Comparison of ENCODE assay signal across 1 cellular context in the genomic region with DNA sequence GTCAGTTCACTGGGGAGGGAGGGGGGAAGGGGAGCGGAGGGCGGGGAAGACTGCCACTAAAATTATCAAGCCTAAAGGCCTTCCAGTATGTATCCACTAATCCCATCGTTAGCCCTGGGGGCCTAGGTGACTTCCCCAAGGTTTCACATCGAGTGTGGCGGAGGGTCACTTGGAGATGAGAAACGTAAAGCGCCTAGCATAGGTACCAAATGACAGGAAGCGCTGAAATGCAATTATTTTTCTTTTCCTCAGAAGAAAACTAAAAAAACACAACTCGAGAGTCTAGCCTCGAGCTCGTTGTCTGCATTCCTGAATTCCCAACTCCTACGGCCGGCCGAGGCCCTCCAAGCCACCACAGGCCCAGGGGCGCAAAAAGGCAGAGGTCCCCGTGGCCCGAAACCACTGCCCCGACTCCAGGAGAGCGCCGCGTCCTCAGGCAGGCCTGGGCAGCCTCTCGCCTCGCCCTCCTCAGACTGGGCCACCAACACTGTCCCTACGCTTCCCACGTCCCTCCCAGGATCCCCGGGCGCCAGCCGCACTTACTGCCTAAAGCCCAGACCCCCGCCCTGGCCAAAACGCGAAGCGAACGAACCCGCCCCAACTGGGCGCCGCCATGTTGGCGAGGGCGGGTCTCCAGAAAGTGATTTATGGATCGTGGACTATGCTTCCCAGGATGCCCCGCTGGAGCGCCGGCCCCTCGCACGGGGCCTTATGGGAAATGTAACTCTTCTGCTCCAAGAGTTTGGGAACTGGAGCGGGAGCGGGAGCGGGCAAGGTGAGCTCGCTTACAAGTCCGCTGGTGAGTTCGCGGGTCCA.
A peak's percentile ranks its signal among the peaks of the same experiment; 100 is the strongest.
TF ChIP-seq lines count a peak whose summit lies in the region.

Gene USP40, minus strand, starts transcription at position 642 of the 816 bp plus-strand sequence. CDS start 1,228 bp downstream, outside the sequence.

TF ChIP-seq in HepG2, 621 proteins besides CTCF, POLR2A, EP300 and RAD21 (continued from another document and continues in another):
- TF ChIP-seq ZNF121 (CRISPR knock-in tag; IDR thresholded peaks at IDR 0.05): peak; percentile 80
- peak; percentile 92 for TF ChIP-seq YEATS2 (CRISPR knock-in tag; IDR thresholded peaks at IDR 0.05; ENCODE audit: borderline replicate concordance)
- TF ChIP-seq ZBTB40 (IDR thresholded peaks at IDR 0.05): no peak
- TF ChIP-seq ZBTB40 (CRISPR knock-in tag; IDR thresholded peaks at IDR 0.05): peak; percentile 87
- 0 out of 2 replicates have a peak, but pooled peaks have one; percentile 16 for TF ChIP-seq NFIC (IDR thresholded peaks at IDR 0.05; ENCODE audit: low read length)
- TF ChIP-seq ZNF383 (CRISPR knock-in tag; IDR thresholded peaks at IDR 0.05; ENCODE audit: borderline replicate concordance): no peak
- no peak for TF ChIP-seq ZNF329 (CRISPR knock-in tag; IDR thresholded peaks at IDR 0.05; ENCODE audit: low read depth)
- TF ChIP-seq PHF21A (CRISPR knock-in tag; IDR thresholded peaks at IDR 0.05): peak; percentile 90
- TF ChIP-seq FOSL2 (CRISPR knock-in tag; IDR thresholded peaks at IDR 0.05): peak; percentile 63
- peak; percentile 97 for TF ChIP-seq ZFP90 (CRISPR knock-in tag; IDR thresholded peaks at IDR 0.05; ENCODE audit: borderline replicate concordance)
- 0 out of 2 replicates have a peak, but pooled peaks have one; percentile 49 for TF ChIP-seq ZNF263 (CRISPR knock-in tag; IDR thresholded peaks at IDR 0.05)
- TF ChIP-seq, protein P1, sequence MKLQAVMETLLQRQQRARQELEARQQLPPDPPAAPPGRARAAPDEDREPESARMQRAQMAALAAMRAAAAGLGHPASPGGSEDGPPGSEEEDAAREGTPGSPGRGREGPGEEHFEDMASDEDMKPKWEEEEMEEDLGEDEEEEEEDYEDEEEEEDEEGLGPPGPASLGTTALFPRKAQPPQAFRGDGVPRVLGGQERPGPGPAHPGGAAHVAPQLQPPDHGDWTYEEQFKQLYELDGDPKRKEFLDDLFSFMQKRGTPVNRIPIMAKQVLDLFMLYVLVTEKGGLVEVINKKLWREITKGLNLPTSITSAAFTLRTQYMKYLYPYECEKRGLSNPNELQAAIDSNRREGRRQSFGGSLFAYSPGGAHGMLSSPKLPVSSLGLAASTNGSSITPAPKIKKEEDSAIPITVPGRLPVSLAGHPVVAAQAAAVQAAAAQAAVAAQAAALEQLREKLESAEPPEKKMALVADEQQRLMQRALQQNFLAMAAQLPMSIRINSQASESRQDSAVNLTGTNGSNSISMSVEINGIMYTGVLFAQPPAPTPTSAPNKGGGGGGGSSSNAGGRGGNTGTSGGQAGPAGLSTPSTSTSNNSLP (IDR thresholded peaks at IDR 0.05; ENCODE audit: low read depth, low read length): peak; percentile 69
- peak; percentile 56 for TF ChIP-seq TAF15 (IDR thresholded peaks at IDR 0.05; ENCODE audit: low read depth, low read length, poor library complexity, severe bottlenecking)
- peak; percentile 87; the same call in 1 of the 2 replicates for TF ChIP-seq SIN3A (IDR thresholded peaks at IDR 0.05; ENCODE audit: borderline replicate concordance, low read depth, low read length)
- TF ChIP-seq ZNF619 (CRISPR knock-in tag; IDR thresholded peaks at IDR 0.05): peak; percentile 91
- peak; percentile 73 for TF ChIP-seq ZIK1 (CRISPR knock-in tag; IDR thresholded peaks at IDR 0.05; ENCODE audit: borderline replicate concordance, low read depth)
- peak; percentile 70 for TF ChIP-seq TFDP2 (CRISPR knock-in tag; IDR thresholded peaks at IDR 0.05)
- no peak for TF ChIP-seq ZNF674 (CRISPR knock-in tag; IDR thresholded peaks at IDR 0.05; ENCODE audit: low read depth)
- TF ChIP-seq DBP (CRISPR knock-in tag; IDR thresholded peaks at IDR 0.05; ENCODE audit: not compliant biosample characterization): no peak
- TF ChIP-seq DNMT3B (CRISPR knock-in tag; conservative IDR thresholded peaks at IDR 0.05): 0 out of 2 replicates have a peak, but pooled peaks have one; percentile 27
- TF ChIP-seq MLLT10 (CRISPR knock-in tag; IDR thresholded peaks at IDR 0.05): 0 out of 2 replicates have a peak, but pooled peaks have one; percentile 43
- TF ChIP-seq SPEN (CRISPR knock-in tag; IDR thresholded peaks at IDR 0.05; ENCODE audit: low read depth): peak; percentile 91
- no peak for TF ChIP-seq CAMTA2 (CRISPR knock-in tag; IDR thresholded peaks at IDR 0.05; ENCODE audit: borderline replicate concordance)
- TF ChIP-seq ZNF563 (CRISPR knock-in tag; IDR thresholded peaks at IDR 0.05): peak; percentile 96
- no peak for TF ChIP-seq ZNF382 (CRISPR knock-in tag; IDR thresholded peaks at IDR 0.05; ENCODE audit: borderline replicate concordance)
- no peak; the same call in 1 of the 2 replicates for TF ChIP-seq ZNF264 (CRISPR knock-in tag; IDR thresholded peaks at IDR 0.05)
- TF ChIP-seq, protein P2, sequence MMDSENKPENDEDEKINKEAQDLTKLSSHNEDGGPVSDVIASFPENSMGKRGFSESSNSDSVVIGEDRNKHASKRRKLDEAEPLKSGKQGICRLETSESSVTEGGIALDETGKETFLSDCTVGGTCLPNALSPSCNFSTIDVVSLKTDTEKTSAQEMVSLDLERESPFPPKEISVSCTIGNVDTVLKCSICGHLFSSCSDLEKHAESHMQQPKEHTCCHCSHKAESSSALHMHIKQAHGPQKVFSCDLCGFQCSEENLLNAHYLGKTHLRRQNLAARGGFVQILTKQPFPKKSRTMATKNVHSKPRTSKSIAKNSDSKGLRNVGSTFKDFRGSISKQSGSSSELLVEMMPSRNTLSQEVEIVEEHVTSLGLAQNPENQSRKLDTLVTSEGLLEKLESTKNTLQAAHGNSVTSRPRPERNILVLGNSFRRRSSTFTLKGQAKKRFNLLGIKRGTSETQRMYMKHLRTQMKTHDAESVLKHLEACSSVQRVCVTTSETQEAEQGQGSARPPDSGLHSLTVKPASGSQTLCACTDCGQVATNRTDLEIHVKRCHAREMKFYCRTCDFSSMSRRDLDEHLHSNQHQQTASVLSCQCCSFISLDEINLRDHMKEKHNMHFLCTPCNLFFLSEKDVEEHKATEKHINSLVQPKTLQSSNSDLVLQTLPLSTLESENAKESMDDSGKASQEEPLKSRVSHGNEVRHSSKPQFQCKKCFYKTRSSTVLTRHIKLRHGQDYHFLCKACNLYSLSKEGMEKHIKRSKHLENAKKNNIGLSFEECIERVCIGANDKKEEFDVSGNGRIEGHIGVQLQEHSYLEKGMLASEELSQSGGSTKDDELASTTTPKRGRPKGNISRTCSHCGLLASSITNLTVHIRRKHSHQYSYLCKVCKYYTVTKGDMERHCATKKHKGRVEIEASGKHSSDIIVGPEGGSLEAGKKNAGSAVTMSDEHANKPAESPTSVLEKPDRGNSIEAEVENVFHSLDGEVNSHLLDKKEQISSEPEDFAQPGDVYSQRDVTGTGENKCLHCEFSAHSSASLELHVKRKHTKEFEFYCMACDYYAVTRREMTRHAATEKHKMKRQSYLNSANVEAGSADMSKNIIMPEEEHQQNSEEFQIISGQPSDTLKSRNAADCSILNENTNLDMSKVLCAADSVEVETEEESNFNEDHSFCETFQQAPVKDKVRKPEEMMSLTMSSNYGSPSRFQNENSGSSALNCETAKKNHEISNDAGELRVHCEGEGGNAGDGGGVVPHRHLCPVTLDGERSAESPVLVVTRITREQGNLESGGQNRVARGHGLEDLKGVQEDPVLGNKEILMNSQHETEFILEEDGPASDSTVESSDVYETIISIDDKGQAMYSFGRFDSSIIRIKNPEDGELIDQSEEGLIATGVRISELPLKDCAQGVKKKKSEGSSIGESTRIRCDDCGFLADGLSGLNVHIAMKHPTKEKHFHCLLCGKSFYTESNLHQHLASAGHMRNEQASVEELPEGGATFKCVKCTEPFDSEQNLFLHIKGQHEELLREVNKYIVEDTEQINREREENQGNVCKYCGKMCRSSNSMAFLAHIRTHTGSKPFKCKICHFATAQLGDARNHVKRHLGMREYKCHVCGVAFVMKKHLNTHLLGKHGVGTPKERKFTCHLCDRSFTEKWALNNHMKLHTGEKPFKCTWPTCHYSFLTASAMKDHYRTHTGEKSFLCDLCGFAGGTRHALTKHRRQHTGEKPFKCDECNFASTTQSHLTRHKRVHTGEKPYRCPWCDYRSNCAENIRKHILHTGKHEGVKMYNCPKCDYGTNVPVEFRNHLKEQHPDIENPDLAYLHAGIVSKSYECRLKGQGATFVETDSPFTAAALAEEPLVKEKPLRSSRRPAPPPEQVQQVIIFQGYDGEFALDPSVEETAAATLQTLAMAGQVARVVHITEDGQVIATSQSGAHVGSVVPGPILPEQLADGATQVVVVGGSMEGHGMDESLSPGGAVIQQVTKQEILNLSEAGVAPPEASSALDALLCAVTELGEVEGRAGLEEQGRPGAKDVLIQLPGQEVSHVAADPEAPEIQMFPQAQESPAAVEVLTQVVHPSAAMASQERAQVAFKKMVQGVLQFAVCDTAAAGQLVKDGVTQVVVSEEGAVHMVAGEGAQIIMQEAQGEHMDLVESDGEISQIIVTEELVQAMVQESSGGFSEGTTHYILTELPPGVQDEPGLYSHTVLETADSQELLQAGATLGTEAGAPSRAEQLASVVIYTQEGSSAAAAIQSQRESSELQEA (CRISPR knock-in tag; IDR thresholded peaks at IDR 0.05; ENCODE audit: not compliant biosample characterization): peak; percentile 90
- no peak for TF ChIP-seq ZNF30 (CRISPR knock-in tag; IDR thresholded peaks at IDR 0.05)
- no peak for TF ChIP-seq ATM (IDR thresholded peaks at IDR 0.05; ENCODE audit: borderline replicate concordance)
- peak; percentile 93; the same call in 1 of the 2 replicates for TF ChIP-seq TSC22D2 (CRISPR knock-in tag; IDR thresholded peaks at IDR 0.05; ENCODE audit: borderline replicate concordance)
- no peak for TF ChIP-seq ZNF326 (CRISPR knock-in tag; IDR thresholded peaks at IDR 0.05; ENCODE audit: borderline replicate concordance)
